2 cellular contexts compared by ENCODE assay signal in the genomic region with DNA sequence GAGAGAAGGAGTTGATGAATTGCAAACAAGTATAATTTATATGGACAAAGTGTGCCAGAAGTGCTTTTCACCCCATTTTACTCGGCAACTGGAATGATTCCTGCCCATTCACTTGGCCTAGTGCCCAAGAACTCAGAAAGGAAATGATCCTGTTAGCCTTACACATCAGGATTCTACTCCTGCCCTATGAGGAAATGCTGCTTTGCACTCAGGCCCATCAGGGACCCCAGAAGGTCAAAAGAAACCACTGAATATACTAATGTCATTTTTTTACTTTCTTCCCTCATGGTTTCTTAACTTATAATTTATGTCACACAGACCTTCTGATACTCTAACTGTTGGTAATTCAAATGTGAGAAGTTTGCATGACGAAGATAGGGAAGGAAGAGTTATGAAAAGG.
TF ChIP-seq lines count a peak whose summit lies in the region.

No MANE protein-coding gene starts in this region.

TF ChIP-seq in endothelial cell of umbilical vein, 7 proteins besides CTCF, POLR2A, EP300 and RAD21 (continued from another document):
- TF ChIP-seq, protein P1, sequence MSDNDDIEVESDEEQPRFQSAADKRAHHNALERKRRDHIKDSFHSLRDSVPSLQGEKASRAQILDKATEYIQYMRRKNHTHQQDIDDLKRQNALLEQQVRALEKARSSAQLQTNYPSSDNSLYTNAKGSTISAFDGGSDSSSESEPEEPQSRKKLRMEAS (IDR thresholded peaks at IDR 0.05; ENCODE audit: insufficient read depth, insufficient read length), result no peak
- TF ChIP-seq MYC (IDR thresholded peaks at IDR 0.05; ENCODE audit: low read depth, low read length) (no peak), POLR2AphosphoS5 (IDR thresholded peaks at IDR 0.05; ENCODE audit: insufficient read depth, low read depth, low read length) (no peak), FOS (IDR thresholded peaks at IDR 0.05; ENCODE audit: borderline replicate concordance, insufficient read depth, low read length) (no peak)

TF ChIP-seq in WTC11, 78 proteins besides CTCF, POLR2A, EP300 and RAD21 (continued from another document):
- TF ChIP-seq, protein P2, sequence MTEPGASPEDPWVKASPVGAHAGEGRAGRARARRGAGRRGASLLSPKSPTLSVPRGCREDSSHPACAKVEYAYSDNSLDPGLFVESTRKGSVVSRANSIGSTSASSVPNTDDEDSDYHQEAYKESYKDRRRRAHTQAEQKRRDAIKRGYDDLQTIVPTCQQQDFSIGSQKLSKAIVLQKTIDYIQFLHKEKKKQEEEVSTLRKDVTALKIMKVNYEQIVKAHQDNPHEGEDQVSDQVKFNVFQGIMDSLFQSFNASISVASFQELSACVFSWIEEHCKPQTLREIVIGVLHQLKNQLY (CRISPR knock-in tag; IDR thresholded peaks at IDR 0.05), result no peak
- TF ChIP-seq, protein P3, sequence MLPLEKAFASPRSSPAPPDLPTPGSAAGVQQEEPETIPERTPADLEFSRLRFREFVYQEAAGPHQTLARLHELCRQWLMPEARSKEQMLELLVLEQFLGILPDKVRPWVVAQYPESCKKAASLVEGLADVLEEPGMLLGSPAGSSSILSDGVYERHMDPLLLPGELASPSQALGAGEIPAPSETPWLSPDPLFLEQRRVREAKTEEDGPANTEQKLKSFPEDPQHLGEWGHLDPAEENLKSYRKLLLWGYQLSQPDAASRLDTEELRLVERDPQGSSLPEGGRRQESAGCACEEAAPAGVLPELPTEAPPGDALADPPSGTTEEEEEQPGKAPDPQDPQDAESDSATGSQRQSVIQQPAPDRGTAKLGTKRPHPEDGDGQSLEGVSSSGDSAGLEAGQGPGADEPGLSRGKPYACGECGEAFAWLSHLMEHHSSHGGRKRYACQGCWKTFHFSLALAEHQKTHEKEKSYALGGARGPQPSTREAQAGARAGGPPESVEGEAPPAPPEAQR (CRISPR knock-in tag; IDR thresholded peaks at IDR 0.05), result no peak
- TF ChIP-seq HMGA2 (CRISPR knock-in tag; IDR thresholded peaks at IDR 0.05) (no peak), NFATC4 (CRISPR knock-in tag; IDR thresholded peaks at IDR 0.05) (no peak), FOXP1 (CRISPR knock-in tag; IDR thresholded peaks at IDR 0.05; ENCODE audit: borderline replicate concordance) (no peak), ZNF671 (CRISPR knock-in tag; IDR thresholded peaks at IDR 0.05) (no peak), EMX1 (CRISPR knock-in tag; IDR thresholded peaks at IDR 0.05) (no peak), JAZF1 (CRISPR knock-in tag; IDR thresholded peaks at IDR 0.05) (no peak)
- TF ChIP-seq, protein P4, sequence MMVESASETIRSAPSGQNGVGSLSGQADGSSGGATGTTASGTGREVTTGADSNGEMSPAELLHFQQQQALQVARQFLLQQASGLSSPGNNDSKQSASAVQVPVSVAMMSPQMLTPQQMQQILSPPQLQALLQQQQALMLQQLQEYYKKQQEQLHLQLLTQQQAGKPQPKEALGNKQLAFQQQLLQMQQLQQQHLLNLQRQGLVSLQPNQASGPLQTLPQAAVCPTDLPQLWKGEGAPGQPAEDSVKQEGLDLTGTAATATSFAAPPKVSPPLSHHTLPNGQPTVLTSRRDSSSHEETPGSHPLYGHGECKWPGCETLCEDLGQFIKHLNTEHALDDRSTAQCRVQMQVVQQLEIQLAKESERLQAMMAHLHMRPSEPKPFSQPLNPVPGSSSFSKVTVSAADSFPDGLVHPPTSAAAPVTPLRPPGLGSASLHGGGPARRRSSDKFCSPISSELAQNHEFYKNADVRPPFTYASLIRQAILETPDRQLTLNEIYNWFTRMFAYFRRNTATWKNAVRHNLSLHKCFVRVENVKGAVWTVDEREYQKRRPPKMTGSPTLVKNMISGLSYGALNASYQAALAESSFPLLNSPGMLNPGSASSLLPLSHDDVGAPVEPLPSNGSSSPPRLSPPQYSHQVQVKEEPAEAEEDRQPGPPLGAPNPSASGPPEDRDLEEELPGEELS (CRISPR knock-in tag; IDR thresholded peaks at IDR 0.05), result no peak
- TF ChIP-seq, protein P5, sequence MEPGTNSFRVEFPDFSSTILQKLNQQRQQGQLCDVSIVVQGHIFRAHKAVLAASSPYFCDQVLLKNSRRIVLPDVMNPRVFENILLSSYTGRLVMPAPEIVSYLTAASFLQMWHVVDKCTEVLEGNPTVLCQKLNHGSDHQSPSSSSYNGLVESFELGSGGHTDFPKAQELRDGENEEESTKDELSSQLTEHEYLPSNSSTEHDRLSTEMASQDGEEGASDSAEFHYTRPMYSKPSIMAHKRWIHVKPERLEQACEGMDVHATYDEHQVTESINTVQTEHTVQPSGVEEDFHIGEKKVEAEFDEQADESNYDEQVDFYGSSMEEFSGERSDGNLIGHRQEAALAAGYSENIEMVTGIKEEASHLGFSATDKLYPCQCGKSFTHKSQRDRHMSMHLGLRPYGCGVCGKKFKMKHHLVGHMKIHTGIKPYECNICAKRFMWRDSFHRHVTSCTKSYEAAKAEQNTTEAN (CRISPR knock-in tag; IDR thresholded peaks at IDR 0.05), result no peak
- TF ChIP-seq, protein P6, sequence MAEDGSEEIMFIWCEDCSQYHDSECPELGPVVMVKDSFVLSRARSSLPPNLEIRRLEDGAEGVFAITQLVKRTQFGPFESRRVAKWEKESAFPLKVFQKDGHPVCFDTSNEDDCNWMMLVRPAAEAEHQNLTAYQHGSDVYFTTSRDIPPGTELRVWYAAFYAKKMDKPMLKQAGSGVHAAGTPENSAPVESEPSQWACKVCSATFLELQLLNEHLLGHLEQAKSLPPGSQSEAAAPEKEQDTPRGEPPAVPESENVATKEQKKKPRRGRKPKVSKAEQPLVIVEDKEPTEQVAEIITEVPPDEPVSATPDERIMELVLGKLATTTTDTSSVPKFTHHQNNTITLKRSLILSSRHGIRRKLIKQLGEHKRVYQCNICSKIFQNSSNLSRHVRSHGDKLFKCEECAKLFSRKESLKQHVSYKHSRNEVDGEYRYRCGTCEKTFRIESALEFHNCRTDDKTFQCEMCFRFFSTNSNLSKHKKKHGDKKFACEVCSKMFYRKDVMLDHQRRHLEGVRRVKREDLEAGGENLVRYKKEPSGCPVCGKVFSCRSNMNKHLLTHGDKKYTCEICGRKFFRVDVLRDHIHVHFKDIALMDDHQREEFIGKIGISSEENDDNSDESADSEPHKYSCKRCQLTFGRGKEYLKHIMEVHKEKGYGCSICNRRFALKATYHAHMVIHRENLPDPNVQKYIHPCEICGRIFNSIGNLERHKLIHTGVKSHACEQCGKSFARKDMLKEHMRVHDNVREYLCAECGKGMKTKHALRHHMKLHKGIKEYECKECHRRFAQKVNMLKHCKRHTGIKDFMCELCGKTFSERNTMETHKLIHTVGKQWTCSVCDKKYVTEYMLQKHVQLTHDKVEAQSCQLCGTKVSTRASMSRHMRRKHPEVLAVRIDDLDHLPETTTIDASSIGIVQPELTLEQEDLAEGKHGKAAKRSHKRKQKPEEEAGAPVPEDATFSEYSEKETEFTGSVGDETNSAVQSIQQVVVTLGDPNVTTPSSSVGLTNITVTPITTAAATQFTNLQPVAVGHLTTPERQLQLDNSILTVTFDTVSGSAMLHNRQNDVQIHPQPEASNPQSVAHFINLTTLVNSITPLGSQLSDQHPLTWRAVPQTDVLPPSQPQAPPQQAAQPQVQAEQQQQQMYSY (CRISPR knock-in tag; IDR thresholded peaks at IDR 0.05), result no peak
TF ChIP-seq in WTC11: peak in this region for 0.
